29 cellular contexts compared by ENCODE assay signal in the genomic region with DNA sequence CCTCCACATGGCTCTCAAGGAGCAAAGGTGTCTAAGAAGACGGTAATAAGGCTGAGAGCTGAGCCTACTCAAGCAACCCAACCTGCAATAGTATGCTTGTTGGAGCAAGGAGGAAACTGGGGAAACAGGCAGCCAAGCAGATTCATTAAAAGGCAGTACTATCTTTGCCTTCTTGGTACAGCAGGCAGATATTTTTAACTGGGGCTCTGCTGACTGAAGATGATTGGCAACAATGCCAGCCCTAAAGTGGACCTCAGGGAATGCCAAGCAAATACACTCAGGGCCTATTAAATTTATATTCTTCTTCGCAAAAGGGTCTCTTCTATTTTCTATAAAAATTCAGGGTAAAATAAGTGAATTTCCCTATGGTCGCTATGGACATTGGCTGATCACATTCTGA.
"Had no signal": no experiment of that assay in that cellular context is flagged by ENCODE, and none has a peak within 500 bp of the region (broad histone marks: within the 10 kb centered on the region; RNA-seq: fewer than 3 reads in every experiment).

No MANE protein-coding gene starts in this region.

- DNase-seq: Karpas-422, KBM-7, MM.1S, MV-4-11, NCI-H1092, NCI-H1105, NCI-H1417 treated with DMSO at 0.1 percent for 48 hours, NCI-H1436 treated with DMSO at 0.1 percent for 48 hours, NCI-H1694 treated with DMSO at 0.1 percent for 48 hours, NCI-H187 treated with DMSO at 0.1 percent for 48 hours, NCI-H2029, NCI-H2081, NCI-H2171 treated with DMSO at 0.1 percent for 48 hours, NCI-H2227 treated with DMSO at 0.1 percent for 48 hours, NCI-H345, NCI-H446, NCI-H510A treated with DMSO at 0.1 percent for 48 hours, NCI-H524 treated with DMSO at 0.1 percent for 48 hours, NCI-H526 treated with DMSO at 0.1 percent for 48 hours, NCI-H774, OCI-M1, PC-3, Peyer's patch, RPMI8226, SHP77 treated with DMSO at 0.1 percent for 48 hours, SK-N-SH, SW 1271 had no signal

- H3K4me1 ChIP-seq: Peyer's patch, SJSA1 had no signal

- H3K27ac ChIP-seq: KMS-11, Peyer's patch, SJSA1 had no signal

- ATAC-seq: PC-3 had no signal

- H3K9me3 ChIP-seq: Peyer's patch, SJSA1, SK-N-SH had no signal

- H3K4me3 ChIP-seq: Peyer's patch, SJSA1 had no signal

- H3K27me3 ChIP-seq: Peyer's patch, SJSA1 had no signal

- H3K36me3 ChIP-seq: Peyer's patch, SJSA1 had no signal
